ENCODE assay signal across 3 cellular contexts in the genomic region with DNA sequence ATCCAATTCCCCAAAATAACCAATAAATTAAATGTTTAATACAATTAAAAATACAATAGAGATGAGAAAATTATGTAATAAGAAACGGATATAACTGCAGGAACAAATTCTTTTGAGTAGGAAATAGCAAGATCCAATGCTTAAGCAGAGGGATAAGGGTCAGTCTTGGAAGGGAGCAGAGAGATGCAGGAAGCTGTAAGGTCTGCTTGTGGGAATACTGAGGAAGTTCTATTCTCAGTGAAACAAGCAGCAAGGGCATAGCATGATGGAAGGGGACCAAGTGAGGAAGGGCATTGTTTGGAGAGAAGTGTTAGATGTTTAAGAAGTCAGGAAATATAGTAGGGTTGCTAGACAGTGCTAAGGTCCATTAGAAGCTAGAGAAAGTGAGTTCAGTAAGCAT.
A peak's percentile ranks its signal among the peaks of the same experiment; 100 is the strongest.
TF ChIP-seq lines count a peak whose summit lies in the region.

No MANE protein-coding gene starts in this region.

TF ChIP-seq in GM23338, 12 proteins besides CTCF, POLR2A, EP300 and RAD21 (continued from another document and continues in another):
- TF ChIP-seq, protein P1, sequence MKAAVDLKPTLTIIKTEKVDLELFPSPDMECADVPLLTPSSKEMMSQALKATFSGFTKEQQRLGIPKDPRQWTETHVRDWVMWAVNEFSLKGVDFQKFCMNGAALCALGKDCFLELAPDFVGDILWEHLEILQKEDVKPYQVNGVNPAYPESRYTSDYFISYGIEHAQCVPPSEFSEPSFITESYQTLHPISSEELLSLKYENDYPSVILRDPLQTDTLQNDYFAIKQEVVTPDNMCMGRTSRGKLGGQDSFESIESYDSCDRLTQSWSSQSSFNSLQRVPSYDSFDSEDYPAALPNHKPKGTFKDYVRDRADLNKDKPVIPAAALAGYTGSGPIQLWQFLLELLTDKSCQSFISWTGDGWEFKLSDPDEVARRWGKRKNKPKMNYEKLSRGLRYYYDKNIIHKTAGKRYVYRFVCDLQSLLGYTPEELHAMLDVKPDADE (IDR thresholded peaks at IDR 0.05): no peak
- TF ChIP-seq, protein P2, sequence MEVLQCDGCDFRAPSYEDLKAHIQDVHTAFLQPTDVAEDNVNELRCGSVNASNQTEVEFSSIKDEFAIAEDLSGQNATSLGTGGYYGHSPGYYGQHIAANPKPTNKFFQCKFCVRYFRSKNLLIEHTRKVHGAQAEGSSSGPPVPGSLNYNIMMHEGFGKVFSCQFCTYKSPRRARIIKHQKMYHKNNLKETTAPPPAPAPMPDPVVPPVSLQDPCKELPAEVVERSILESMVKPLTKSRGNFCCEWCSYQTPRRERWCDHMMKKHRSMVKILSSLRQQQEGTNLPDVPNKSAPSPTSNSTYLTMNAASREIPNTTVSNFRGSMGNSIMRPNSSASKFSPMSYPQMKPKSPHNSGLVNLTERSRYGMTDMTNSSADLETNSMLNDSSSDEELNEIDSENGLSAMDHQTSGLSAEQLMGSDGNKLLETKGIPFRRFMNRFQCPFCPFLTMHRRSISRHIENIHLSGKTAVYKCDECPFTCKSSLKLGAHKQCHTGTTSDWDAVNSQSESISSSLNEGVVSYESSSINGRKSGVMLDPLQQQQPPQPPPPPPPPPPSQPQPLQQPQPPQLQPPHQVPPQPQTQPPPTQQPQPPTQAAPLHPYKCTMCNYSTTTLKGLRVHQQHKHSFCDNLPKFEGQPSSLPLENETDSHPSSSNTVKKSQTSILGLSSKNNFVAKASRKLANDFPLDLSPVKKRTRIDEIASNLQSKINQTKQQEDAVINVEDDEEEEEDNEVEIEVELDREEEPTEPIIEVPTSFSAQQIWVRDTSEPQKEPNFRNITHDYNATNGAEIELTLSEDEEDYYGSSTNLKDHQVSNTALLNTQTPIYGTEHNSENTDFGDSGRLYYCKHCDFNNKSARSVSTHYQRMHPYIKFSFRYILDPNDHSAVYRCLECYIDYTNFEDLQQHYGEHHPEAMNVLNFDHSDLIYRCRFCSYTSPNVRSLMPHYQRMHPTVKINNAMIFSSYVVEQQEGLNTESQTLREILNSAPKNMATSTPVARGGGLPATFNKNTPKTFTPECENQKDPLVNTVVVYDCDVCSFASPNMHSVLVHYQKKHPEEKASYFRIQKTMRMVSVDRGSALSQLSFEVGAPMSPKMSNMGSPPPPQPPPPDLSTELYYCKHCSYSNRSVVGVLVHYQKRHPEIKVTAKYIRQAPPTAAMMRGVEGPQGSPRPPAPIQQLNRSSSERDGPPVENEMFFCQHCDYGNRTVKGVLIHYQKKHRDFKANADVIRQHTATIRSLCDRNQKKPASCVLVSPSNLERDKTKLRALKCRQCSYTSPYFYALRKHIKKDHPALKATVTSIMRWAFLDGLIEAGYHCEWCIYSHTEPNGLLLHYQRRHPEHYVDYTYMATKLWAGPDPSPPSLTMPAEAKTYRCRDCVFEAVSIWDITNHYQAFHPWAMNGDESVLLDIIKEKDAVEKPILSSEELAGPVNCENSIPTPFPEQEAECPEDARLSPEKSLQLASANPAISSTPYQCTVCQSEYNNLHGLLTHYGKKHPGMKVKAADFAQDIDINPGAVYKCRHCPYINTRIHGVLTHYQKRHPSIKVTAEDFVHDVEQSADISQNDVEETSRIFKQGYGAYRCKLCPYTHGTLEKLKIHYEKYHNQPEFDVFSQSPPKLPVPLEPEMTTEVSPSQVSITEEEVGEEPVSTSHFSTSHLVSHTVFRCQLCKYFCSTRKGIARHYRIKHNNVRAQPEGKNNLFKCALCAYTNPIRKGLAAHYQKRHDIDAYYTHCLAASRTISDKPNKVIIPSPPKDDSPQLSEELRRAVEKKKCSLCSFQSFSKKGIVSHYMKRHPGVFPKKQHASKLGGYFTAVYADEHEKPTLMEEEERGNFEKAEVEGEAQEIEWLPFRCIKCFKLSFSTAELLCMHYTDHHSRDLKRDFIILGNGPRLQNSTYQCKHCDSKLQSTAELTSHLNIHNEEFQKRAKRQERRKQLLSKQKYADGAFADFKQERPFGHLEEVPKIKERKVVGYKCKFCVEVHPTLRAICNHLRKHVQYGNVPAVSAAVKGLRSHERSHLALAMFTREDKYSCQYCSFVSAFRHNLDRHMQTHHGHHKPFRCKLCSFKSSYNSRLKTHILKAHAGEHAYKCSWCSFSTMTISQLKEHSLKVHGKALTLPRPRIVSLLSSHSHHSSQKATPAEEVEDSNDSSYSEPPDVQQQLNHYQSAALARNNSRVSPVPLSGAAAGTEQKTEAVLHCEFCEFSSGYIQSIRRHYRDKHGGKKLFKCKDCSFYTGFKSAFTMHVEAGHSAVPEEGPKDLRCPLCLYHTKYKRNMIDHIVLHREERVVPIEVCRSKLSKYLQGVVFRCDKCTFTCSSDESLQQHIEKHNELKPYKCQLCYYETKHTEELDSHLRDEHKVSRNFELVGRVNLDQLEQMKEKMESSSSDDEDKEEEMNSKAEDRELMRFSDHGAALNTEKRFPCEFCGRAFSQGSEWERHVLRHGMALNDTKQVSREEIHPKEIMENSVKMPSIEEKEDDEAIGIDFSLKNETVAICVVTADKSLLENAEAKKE (CRISPR knock-in tag; IDR thresholded peaks at IDR 0.05): no peak
- TF ChIP-seq ZNF114 (CRISPR knock-in tag; IDR thresholded peaks at IDR 0.05): no peak

TF ChIP-seq in K562, 482 proteins besides CTCF, POLR2A, EP300 and RAD21:
- TF ChIP-seq, protein P3, sequence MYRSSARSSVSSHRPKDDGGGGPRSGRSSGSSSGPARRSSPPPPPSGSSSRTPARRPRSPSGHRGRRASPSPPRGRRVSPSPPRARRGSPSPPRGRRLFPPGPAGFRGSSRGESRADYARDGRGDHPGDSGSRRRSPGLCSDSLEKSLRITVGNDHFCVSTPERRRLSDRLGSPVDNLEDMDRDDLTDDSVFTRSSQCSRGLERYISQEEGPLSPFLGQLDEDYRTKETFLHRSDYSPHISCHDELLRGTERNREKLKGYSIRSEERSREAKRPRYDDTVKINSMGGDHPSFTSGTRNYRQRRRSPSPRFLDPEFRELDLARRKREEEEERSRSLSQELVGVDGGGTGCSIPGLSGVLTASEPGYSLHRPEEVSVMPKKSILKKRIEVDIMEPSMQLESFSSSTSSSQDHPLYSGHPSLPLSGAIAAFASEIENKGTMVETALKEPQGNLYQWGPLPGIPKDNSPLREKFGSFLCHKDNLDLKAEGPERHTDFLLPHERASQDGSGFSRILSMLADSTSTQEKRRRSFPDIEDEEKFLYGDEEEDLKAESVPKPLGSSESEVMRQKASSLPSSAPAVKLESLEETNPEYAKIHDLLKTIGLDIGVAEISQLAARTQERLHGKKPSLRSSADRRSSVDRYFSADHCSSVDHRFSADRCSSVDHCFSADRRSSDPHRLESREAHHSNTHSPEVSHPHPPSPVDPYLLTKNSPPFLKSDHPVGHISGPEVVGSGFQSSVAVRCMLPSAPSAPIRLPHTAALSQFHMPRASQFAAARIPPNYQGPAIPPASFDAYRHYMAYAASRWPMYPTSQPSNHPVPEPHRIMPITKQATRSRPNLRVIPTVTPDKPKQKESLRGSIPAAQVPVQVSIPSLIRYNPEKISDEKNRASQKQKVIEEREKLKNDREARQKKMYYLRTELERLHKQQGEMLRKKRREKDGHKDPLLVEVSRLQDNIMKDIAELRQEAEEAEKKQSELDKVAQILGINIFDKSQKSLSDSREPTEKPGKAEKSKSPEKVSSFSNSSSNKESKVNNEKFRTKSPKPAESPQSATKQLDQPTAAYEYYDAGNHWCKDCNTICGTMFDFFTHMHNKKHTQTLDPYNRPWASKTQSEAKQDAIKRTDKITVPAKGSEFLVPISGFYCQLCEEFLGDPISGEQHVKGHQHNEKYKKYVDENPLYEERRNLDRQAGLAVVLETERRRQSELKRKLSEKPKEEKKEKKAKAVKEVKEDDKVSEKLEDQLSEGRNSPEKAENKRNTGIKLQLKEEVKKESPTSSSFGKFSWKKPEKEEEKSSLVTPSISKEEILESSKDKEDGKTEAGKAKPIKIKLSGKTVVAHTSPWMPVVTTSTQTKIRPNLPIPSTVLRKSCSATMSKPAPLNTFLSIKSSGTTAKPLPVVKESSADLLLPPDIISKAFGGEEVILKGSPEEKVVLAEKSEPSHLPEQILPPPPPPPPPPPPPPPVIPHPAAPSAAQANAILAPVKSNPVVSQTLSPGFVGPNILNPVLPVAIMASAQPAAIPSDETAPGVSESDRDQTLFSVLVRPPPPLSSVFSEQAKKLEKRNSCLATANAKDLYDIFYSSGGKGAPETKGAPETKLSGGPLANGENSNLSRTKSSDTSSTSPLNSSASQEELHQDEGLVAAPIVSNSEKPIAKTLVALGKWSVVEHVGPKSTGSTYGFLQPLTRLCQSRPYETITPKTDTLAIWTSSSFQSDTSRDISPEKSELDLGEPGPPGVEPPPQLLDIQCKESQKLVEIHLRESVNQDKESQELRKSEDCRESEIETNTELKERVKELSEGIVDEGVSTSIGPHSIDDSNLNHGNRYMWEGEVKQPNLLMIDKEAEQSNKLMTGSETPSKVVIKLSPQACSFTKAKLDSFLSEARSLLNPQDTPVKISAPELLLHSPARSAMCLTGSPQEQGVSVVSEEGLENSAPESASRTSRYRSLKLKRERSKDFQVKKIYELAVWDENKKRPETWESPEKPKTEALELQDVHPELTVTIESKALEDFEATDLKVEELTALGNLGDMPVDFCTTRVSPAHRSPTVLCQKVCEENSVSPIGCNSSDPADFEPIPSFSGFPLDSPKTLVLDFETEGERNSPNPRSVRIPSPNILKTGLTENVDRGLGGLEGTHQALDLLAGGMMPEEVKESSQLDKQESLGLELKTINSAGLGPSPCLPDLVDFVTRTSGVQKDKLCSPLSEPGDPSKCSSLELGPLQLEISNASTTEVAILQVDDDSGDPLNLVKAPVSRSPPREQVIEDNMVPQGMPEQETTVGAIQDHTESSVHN (IDR thresholded peaks at IDR 0.05; ENCODE audit: borderline replicate concordance in 1 of 2, low read depth in 1 of 2): no peak
- TF ChIP-seq CAMTA2 (CRISPR knock-in tag; conservative IDR thresholded peaks at IDR 0.05) (0 out of 2 replicates have a peak, but pooled peaks have one; percentile 15), NELFE (IDR thresholded peaks at IDR 0.05; ENCODE audit: insufficient read depth, insufficient read length) (no peak)

TF ChIP-seq in endothelial cell of umbilical vein, 7 proteins besides CTCF, POLR2A, EP300 and RAD21 (continued from another document):
- TF ChIP-seq JUN (IDR thresholded peaks at IDR 0.05; ENCODE audit: borderline replicate concordance, insufficient read depth, insufficient read length, low read depth) (no peak), MYC (IDR thresholded peaks at IDR 0.05; ENCODE audit: low read depth, low read length) (no peak)
- TF ChIP-seq, protein P4, sequence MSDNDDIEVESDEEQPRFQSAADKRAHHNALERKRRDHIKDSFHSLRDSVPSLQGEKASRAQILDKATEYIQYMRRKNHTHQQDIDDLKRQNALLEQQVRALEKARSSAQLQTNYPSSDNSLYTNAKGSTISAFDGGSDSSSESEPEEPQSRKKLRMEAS (IDR thresholded peaks at IDR 0.05; ENCODE audit: insufficient read depth, insufficient read length): no peak
